30 cellular contexts compared by ENCODE assay signal in genomic region chr1:25994402-25994801, GRCh38. TPM values are rescaled to one million over a fixed set of nuclear protein-coding genes. Genes with fewer than 3 reads are reported as not detected.
"Had no signal": no experiment of that assay in that cellular context is flagged by ENCODE, and none has a peak within 500 bp of the region (broad histone marks: within the 10 kb centered on the region; RNA-seq: fewer than 3 reads in every experiment).

No MANE protein-coding gene starts in this region.

- H3K36me3 Mint-ChIP-seq: activated CD4-positive, alpha-beta memory T cell treated with anti-CD3 and anti-CD28 coated beads for 36 hours had no signal

- H3K4me3 Mint-ChIP-seq: activated CD4-positive, alpha-beta memory T cell treated with anti-CD3 and anti-CD28 coated beads for 36 hours; activated T-cell treated with anti-CD3 and anti-CD28 coated beads, Interleukin-2, amount 50 U/mL, for 24 hours; T-helper 1 cell treated with Interleukin-12 subunit alpha and Interleukin-12 subunit beta and Interleukin-4 antibody, amounts not matched to agents 30 μg/mL and 1 μg/mL, for 36 hours had no signal

- H3K9me3 Mint-ChIP-seq: activated CD4-positive, alpha-beta memory T cell treated with anti-CD3 and anti-CD28 coated beads for 36 hours; activated naive CD4-positive, alpha-beta T cell treated with anti-CD3 and anti-CD28 coated beads, Interleukin-2, amount 50 U/mL, for 72 hours; activated T-cell treated with anti-CD3 and anti-CD28 coated beads, Interleukin-2, amount 50 U/mL, for 24 hours; T-helper 1 cell treated with Interleukin-12 subunit alpha and Interleukin-12 subunit beta and Interleukin-4 antibody, amounts not matched to agents 30 μg/mL and 1 μg/mL, for 36 hours had no signal

- H3K27ac ChIP-seq: adrenal gland, body of pancreas, colonic mucosa, epithelial cell of prostate, esophagus squamous epithelium, left ventricle myocardium inferior, spleen, suprapubic skin, tibial nerve, VCaP had no signal

- H3K27me3 Mint-ChIP-seq: activated CD4-positive, alpha-beta memory T cell treated with anti-CD3 and anti-CD28 coated beads for 36 hours; activated T-cell treated with anti-CD3 and anti-CD28 coated beads, Interleukin-2, amount 50 U/mL, for 24 hours had no signal

- DNase-seq: activated CD4-positive, alpha-beta memory T cell treated with anti-CD3 and anti-CD28 coated beads for 36 hours; activated CD4-positive, alpha-beta T cell treated with anti-CD3 and anti-CD28 coated beads for 48 hours; activated CD8-positive, alpha-beta memory T cell treated with anti-CD3 and anti-CD28 coated beads, Interleukin-2, amount 50 U/mL, for 48 hours; activated gamma-delta T cell treated with Interleukin-2 at 50 U/mL for 16 hours; activated T-cell treated with anti-CD3 and anti-CD28 coated beads, Interleukin-2, amount 50 U/mL, for 24 hours; adrenal gland; aorta; body of pancreas; cerebellar nuclear complex; colonic mucosa; effector CD8-positive, alpha-beta T cell; esophagus squamous epithelium; foreskin melanocyte; left ventricle myocardium inferior; mesendoderm; right cardiac atrium; spleen; stimulated activated naive CD4-positive, alpha-beta T cell; T-helper 9 cell had no signal

- H3K27ac Mint-ChIP-seq: activated CD4-positive, alpha-beta memory T cell treated with anti-CD3 and anti-CD28 coated beads for 36 hours; activated naive CD4-positive, alpha-beta T cell treated with anti-CD3 and anti-CD28 coated beads, Interleukin-2, amount 50 U/mL, for 72 hours; activated T-cell treated with anti-CD3 and anti-CD28 coated beads, Interleukin-2, amount 50 U/mL, for 24 hours; T-helper 1 cell treated with Interleukin-12 subunit alpha and Interleukin-12 subunit beta and Interleukin-4 antibody, amounts not matched to agents 30 μg/mL and 1 μg/mL, for 36 hours had no signal

- H3K4me3 ChIP-seq: adrenal gland, body of pancreas, colonic mucosa, esophagus squamous epithelium, left ventricle myocardium inferior, lung, spleen, suprapubic skin, tibial nerve had no signal

- H3K27me3 ChIP-seq: adrenal gland, body of pancreas, colonic mucosa, esophagus squamous epithelium, spleen, suprapubic skin, tibial nerve had no signal

- ATAC-seq: activated CD4-positive, CD25-positive, alpha-beta regulatory T cell treated with anti-CD3 and anti-CD28 coated beads, Interleukin-2, amount 50 U/mL, for 24 hours; activated naive CD4-positive, alpha-beta T cell treated with anti-CD3 and anti-CD28 coated beads, Interleukin-2, amount 50 U/mL, for 72 hours; body of pancreas; right cardiac atrium had no signal

- H3K9me3 ChIP-seq: adrenal gland, body of pancreas, colonic mucosa, esophagus squamous epithelium, left ventricle myocardium inferior, spleen, suprapubic skin, tibial nerve had no signal

- H3K36me3 ChIP-seq: adrenal gland, colonic mucosa had no signal

RNA-seq across cellular contexts. Expression of gene EXTL1, which starts 27.2 kb away (rescaled TPM):
- total RNA-seq: activated CD4-positive, alpha-beta memory T cell treated with anti-CD3 and anti-CD28 coated beads for 36 hours; activated CD8-positive, alpha-beta memory T cell treated with anti-CD3 and anti-CD28 coated beads for 36 hours; activated naive CD4-positive, alpha-beta T cell treated with anti-CD3 and anti-CD28 coated beads, Interleukin-2, amount 50 U/mL, for 72 hours; body of pancreas; dermis microvascular lymphatic vessel endothelial cell; esophagus squamous epithelium had no signal

RNA-seq across cellular contexts. Expression of gene SLC30A2, which starts 51.5 kb away (rescaled TPM):
- total RNA-seq: activated CD4-positive, alpha-beta memory T cell treated with anti-CD3 and anti-CD28 coated beads for 36 hours; activated CD8-positive, alpha-beta memory T cell treated with anti-CD3 and anti-CD28 coated beads for 36 hours; activated naive CD4-positive, alpha-beta T cell treated with anti-CD3 and anti-CD28 coated beads, Interleukin-2, amount 50 U/mL, for 72 hours; aorta; dermis microvascular lymphatic vessel endothelial cell; esophagus squamous epithelium; mononuclear cell; spleen; tibial nerve had no signal
- polyA plus RNA-seq: spleen had no signal
